In the genomic region with DNA sequence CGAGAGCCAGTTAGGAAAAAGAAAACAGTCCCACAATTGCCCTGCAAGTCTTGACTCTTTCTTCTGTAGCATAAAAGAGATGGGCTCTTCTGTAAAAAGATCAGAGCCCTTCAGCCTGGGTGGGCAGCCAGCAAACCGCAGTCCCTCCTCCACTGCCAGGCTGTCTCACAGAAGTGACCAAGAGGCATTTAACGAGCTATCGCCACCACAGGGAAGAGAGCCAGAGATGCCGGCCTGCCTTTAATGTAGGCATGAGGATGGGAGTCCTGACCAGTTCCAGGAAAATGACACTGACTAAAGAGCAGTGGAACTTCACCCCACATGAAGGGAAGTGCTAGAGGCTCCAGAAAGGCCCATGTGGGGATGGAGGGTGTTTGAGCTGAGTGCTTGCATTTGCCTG, we compare ENCODE assay signal across 1 cellular context.
TF ChIP-seq lines count a peak whose summit lies in the region.

No MANE protein-coding gene starts in this region.

TF ChIP-seq in GM23338, 12 proteins besides CTCF, POLR2A, EP300 and RAD21 (continued from another document):
- TF ChIP-seq, protein P1, sequence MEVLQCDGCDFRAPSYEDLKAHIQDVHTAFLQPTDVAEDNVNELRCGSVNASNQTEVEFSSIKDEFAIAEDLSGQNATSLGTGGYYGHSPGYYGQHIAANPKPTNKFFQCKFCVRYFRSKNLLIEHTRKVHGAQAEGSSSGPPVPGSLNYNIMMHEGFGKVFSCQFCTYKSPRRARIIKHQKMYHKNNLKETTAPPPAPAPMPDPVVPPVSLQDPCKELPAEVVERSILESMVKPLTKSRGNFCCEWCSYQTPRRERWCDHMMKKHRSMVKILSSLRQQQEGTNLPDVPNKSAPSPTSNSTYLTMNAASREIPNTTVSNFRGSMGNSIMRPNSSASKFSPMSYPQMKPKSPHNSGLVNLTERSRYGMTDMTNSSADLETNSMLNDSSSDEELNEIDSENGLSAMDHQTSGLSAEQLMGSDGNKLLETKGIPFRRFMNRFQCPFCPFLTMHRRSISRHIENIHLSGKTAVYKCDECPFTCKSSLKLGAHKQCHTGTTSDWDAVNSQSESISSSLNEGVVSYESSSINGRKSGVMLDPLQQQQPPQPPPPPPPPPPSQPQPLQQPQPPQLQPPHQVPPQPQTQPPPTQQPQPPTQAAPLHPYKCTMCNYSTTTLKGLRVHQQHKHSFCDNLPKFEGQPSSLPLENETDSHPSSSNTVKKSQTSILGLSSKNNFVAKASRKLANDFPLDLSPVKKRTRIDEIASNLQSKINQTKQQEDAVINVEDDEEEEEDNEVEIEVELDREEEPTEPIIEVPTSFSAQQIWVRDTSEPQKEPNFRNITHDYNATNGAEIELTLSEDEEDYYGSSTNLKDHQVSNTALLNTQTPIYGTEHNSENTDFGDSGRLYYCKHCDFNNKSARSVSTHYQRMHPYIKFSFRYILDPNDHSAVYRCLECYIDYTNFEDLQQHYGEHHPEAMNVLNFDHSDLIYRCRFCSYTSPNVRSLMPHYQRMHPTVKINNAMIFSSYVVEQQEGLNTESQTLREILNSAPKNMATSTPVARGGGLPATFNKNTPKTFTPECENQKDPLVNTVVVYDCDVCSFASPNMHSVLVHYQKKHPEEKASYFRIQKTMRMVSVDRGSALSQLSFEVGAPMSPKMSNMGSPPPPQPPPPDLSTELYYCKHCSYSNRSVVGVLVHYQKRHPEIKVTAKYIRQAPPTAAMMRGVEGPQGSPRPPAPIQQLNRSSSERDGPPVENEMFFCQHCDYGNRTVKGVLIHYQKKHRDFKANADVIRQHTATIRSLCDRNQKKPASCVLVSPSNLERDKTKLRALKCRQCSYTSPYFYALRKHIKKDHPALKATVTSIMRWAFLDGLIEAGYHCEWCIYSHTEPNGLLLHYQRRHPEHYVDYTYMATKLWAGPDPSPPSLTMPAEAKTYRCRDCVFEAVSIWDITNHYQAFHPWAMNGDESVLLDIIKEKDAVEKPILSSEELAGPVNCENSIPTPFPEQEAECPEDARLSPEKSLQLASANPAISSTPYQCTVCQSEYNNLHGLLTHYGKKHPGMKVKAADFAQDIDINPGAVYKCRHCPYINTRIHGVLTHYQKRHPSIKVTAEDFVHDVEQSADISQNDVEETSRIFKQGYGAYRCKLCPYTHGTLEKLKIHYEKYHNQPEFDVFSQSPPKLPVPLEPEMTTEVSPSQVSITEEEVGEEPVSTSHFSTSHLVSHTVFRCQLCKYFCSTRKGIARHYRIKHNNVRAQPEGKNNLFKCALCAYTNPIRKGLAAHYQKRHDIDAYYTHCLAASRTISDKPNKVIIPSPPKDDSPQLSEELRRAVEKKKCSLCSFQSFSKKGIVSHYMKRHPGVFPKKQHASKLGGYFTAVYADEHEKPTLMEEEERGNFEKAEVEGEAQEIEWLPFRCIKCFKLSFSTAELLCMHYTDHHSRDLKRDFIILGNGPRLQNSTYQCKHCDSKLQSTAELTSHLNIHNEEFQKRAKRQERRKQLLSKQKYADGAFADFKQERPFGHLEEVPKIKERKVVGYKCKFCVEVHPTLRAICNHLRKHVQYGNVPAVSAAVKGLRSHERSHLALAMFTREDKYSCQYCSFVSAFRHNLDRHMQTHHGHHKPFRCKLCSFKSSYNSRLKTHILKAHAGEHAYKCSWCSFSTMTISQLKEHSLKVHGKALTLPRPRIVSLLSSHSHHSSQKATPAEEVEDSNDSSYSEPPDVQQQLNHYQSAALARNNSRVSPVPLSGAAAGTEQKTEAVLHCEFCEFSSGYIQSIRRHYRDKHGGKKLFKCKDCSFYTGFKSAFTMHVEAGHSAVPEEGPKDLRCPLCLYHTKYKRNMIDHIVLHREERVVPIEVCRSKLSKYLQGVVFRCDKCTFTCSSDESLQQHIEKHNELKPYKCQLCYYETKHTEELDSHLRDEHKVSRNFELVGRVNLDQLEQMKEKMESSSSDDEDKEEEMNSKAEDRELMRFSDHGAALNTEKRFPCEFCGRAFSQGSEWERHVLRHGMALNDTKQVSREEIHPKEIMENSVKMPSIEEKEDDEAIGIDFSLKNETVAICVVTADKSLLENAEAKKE (CRISPR knock-in tag; IDR thresholded peaks at IDR 0.05) = no peak
